30 cellular contexts compared by ENCODE assay signal in genomic region chr2:14232212-14232611, GRCh38.
"Had no signal": no experiment of that assay in that cellular context is flagged by ENCODE, and none has a peak within 500 bp of the region (broad histone marks: within the 10 kb centered on the region; RNA-seq: fewer than 3 reads in every experiment).

No MANE protein-coding gene starts in this region.

- H3K27ac Mint-ChIP-seq: activated CD4-positive, alpha-beta memory T cell treated with anti-CD3 and anti-CD28 coated beads for 36 hours; activated CD4-positive, alpha-beta T cell treated with anti-CD3 and anti-CD28 coated beads, Interleukin-2, amount 10 ng/mL, durations not matched to agents 24 days and 14 days; activated naive CD4-positive, alpha-beta T cell treated with anti-CD3 and anti-CD28 coated beads for 36 hours; activated naive CD8-positive, alpha-beta T cell treated with anti-CD3 and anti-CD28 coated beads for 36 hours; activated T-helper 1 cell treated with anti-CD3 and anti-CD28 coated beads, Interleukin-12 subunit alpha, Interleukin-12 subunit beta, Interleukin-2, Interleukin-4 antibody, amounts not matched to agents 30 ng/mL and 10 ng/mL and 1 ng/mL, durations not matched to agents 14 hours and 24 hours and 36 hours; brain; effector memory CD8-positive, alpha-beta T cell; naive thymus-derived CD8-positive, alpha-beta T cell; T-helper 1 cell treated with Interleukin-12 subunit alpha and Interleukin-12 subunit beta and Interleukin-4 antibody, amounts not matched to agents 30 μg/mL and 1 μg/mL, for 36 hours had no signal

- H3K4me1 Mint-ChIP-seq: activated CD4-positive, alpha-beta T cell treated with anti-CD3 and anti-CD28 coated beads, Interleukin-2, amount 10 ng/mL, durations not matched to agents 24 days and 14 days; activated naive CD8-positive, alpha-beta T cell treated with anti-CD3 and anti-CD28 coated beads for 36 hours; brain had no signal

- H3K27ac ChIP-seq: adrenal gland, cardiac muscle cell, colonic mucosa, gastroesophageal sphincter, neutrophil, right lobe of liver, testis, transverse colon, VCaP had no signal

- H3K36me3 Mint-ChIP-seq: activated CD4-positive, alpha-beta memory T cell treated with anti-CD3 and anti-CD28 coated beads for 36 hours; activated naive CD8-positive, alpha-beta T cell treated with anti-CD3 and anti-CD28 coated beads for 36 hours; brain; naive thymus-derived CD8-positive, alpha-beta T cell had no signal

- ATAC-seq: activated CD4-positive, CD25-positive, alpha-beta regulatory T cell treated with anti-CD3 and anti-CD28 coated beads, Interleukin-2, amount 50 U/mL, for 24 hours; effector memory CD8-positive, alpha-beta T cell; gastroesophageal sphincter; naive thymus-derived CD8-positive, alpha-beta T cell had no signal

- H3K4me3 ChIP-seq: adrenal gland, cardiac muscle cell, colonic mucosa, gastroesophageal sphincter, right lobe of liver, testis, transverse colon had no signal

- H3K9me3 ChIP-seq: adrenal gland, colonic mucosa, gastroesophageal sphincter, neutrophil, right lobe of liver, testis, transverse colon had no signal

- H3K27me3 Mint-ChIP-seq: activated CD4-positive, alpha-beta memory T cell treated with anti-CD3 and anti-CD28 coated beads for 36 hours; activated CD4-positive, alpha-beta T cell treated with anti-CD3 and anti-CD28 coated beads, Interleukin-2, amount 10 ng/mL, durations not matched to agents 24 days and 14 days; activated naive CD8-positive, alpha-beta T cell treated with anti-CD3 and anti-CD28 coated beads for 36 hours; brain; effector memory CD8-positive, alpha-beta T cell; naive thymus-derived CD8-positive, alpha-beta T cell had no signal

- DNase-seq: activated CD4-positive, alpha-beta memory T cell treated with anti-CD3 and anti-CD28 coated beads for 36 hours; activated CD4-positive, alpha-beta T cell treated with anti-CD3 and anti-CD28 coated beads, Interleukin-2, amount 10 ng/mL, durations not matched to agents 24 days and 14 days; activated CD8-positive, alpha-beta memory T cell treated with anti-CD3 and anti-CD28 coated beads, Interleukin-2, amount 50 U/mL, for 4 hours; activated effector memory CD4-positive, alpha-beta T cell treated with anti-CD3 and anti-CD28 coated beads, Interleukin-2, amount 50 U/mL, for 16 hours; activated naive CD4-positive, alpha-beta T cell treated with anti-CD3 and anti-CD28 coated beads for 36 hours; activated naive CD8-positive, alpha-beta T cell treated with anti-CD3 and anti-CD28 coated beads for 36 hours; activated T-cell treated with anti-CD3 and anti-CD28 coated beads, Interleukin-2, amount 50 U/mL, for 1 hour; adrenal gland; aorta; cerebellar nuclear complex; colonic mucosa; effector memory CD8-positive, alpha-beta T cell; head of caudate nucleus; hippocampal formation; naive thymus-derived CD8-positive, alpha-beta T cell; right lobe of liver; stimulated activated CD4-positive, alpha-beta T cell treated with anti-CD3 and anti-CD28 coated beads, Interleukin-2, amount 100 ng/mL, for 48 hours; stimulated activated naive CD4-positive, alpha-beta T cell treated with Interleukin-2 at 50 U/mL for 16 hours; SW 1271; T-helper 9 cell; testis; transverse colon had no signal

- H3K27me3 ChIP-seq: adrenal gland, cardiac muscle cell, colonic mucosa, gastroesophageal sphincter, neutrophil, right lobe of liver, testis, transverse colon had no signal

- H3K4me1 ChIP-seq: adrenal gland, colonic mucosa, gastroesophageal sphincter, right lobe of liver, testis, transverse colon had no signal

- H3K36me3 ChIP-seq: adrenal gland, cardiac muscle cell, colonic mucosa, gastroesophageal sphincter, neutrophil, right lobe of liver, transverse colon had no signal

- H3K4me3 Mint-ChIP-seq: activated CD4-positive, alpha-beta memory T cell treated with anti-CD3 and anti-CD28 coated beads for 36 hours; activated CD4-positive, alpha-beta T cell treated with anti-CD3 and anti-CD28 coated beads, Interleukin-2, amount 10 ng/mL, durations not matched to agents 24 days and 14 days; activated naive CD4-positive, alpha-beta T cell treated with anti-CD3 and anti-CD28 coated beads for 36 hours; activated naive CD8-positive, alpha-beta T cell treated with anti-CD3 and anti-CD28 coated beads for 36 hours; activated T-helper 1 cell treated with anti-CD3 and anti-CD28 coated beads, Interleukin-12 subunit alpha, Interleukin-12 subunit beta, Interleukin-2, Interleukin-4 antibody, amounts not matched to agents 30 ng/mL and 10 ng/mL and 1 ng/mL, durations not matched to agents 14 hours and 24 hours and 36 hours; brain; effector memory CD8-positive, alpha-beta T cell; naive thymus-derived CD8-positive, alpha-beta T cell; T-helper 1 cell treated with Interleukin-12 subunit alpha and Interleukin-12 subunit beta and Interleukin-4 antibody, amounts not matched to agents 30 μg/mL and 1 μg/mL, for 36 hours had no signal

- H3K9me3 Mint-ChIP-seq: activated CD4-positive, alpha-beta T cell treated with anti-CD3 and anti-CD28 coated beads, Interleukin-2, amount 10 ng/mL, durations not matched to agents 24 days and 14 days; activated naive CD4-positive, alpha-beta T cell treated with anti-CD3 and anti-CD28 coated beads for 36 hours; activated T-helper 1 cell treated with anti-CD3 and anti-CD28 coated beads, Interleukin-12 subunit alpha, Interleukin-12 subunit beta, Interleukin-2, Interleukin-4 antibody, amounts not matched to agents 30 ng/mL and 10 ng/mL and 1 ng/mL, durations not matched to agents 14 hours and 24 hours and 36 hours had no signal
